Comparison of ENCODE assay signal across 17 cellular contexts in the genomic region with DNA sequence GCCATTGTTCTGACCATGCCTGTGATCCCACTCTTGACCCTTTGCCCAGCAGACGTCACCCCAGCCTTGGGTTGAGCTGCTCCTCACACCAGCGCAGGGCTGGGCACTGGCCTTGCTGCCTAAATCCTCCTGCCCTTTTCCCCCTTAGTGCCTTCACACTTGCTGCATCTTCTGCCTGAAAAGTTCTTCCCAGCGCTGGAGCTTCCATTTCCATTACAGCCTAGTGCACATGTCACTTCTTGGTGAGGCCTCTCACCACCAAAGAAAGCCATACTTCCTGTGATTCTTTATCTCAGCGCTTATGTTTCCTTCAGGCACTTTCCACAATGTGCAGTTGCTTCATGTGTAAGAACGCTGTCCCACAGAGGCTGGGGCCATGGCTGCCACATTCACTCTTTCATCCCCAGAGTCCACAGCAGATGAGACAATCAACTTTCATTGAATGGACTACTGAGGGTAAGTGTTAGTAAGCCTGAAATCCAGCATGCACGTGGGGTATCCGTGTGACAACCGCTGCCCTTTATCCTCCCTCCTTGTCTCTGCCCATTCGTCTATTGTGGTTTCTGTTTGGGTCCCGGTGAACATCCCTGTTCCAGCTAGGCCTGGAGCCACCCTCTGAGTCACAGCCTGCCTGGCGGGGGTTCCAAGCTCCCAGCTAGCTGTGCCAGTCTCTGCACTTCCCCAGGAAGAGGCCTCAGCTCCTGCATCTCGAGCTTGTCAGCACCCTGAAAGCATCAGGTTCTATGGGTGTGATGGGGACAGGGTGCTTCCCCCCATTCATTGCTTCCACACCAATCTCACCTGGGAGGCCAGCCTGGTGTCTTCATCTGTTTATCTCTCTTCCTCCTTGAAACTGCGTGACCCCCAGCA. TPM values are rescaled to one million over a fixed set of nuclear protein-coding genes. Genes with fewer than 3 reads are reported as not detected.
DNase-seq lines count a peak whose midpoint lies in the region; ATAC-seq and TF ChIP-seq lines count a peak whose summit lies in the region.
"Had no signal": no experiment of that assay in that cellular context is flagged by ENCODE, and none has a peak within 500 bp of the region (broad histone marks: within the 10 kb centered on the region; RNA-seq: fewer than 3 reads in every experiment).

No MANE protein-coding gene starts in this region.

- H3K36me3 ChIP-seq in skeletal muscle satellite cell (ENCODE audit: insufficient read depth, low read length), result no peaks in the 10 kb centered on the region
- H3K36me3 ChIP-seq: colonic mucosa, esophagus muscularis mucosa had no signal

- H3K9me3 ChIP-seq in skeletal muscle satellite cell (replicated peaks; ENCODE audit: low read length), result no peaks in the 10 kb centered on the region
- H3K9me3 ChIP-seq: colonic mucosa, esophagus muscularis mucosa had no signal

- TF ChIP-seq CTCF in coronary artery (IDR thresholded peaks at IDR 0.05), result no peak

- peaks cover 5% of the 10 kb centered on the region for H3K4me1 ChIP-seq in skeletal muscle satellite cell (ENCODE audit: control insufficient read depth, insufficient read depth, low read length)
- H3K4me1 ChIP-seq: esophagus muscularis mucosa had no signal

- DNase-seq in GM03348 (ENCODE audit: low spot score) (peak; percentile 77), NCI-H226 (peak; percentile 6), coronary artery (ENCODE audit: low spot score) (peak; percentile 43), AG08396 (ENCODE audit: low spot score) (no peak)
- DNase-seq: colonic mucosa, COR-L47, KBM-7, NCI-H2029, NCI-H69, Right ventricle myocardium superior, small intestine had no signal

- peak overlapping the region; percentile 43 for H3K4me2 ChIP-seq in skeletal muscle satellite cell (ENCODE audit: low read length)

- ATAC-seq in GM19328 (IDR thresholded peaks at IDR 0.05; ENCODE audit: unreplicated experiment), result no peak
- ATAC-seq in HG03045 (IDR thresholded peaks at IDR 0.05; ENCODE audit: unreplicated experiment), result no peak

- H3K27ac ChIP-seq in coronary artery, result no peak overlapping the region
- H3K27ac ChIP-seq: colonic mucosa, esophagus muscularis mucosa had no signal

- H3K4me3 ChIP-seq in coronary artery (no peak overlapping the region), skeletal muscle satellite cell (ENCODE audit: low read length) (no peak overlapping the region)
- H3K4me3 ChIP-seq: colonic mucosa, esophagus muscularis mucosa, lung had no signal

- no peaks in the 10 kb centered on the region for H3K27me3 ChIP-seq in skeletal muscle satellite cell (ENCODE audit: control insufficient read depth, insufficient read depth, low read length)
- H3K27me3 ChIP-seq: colonic mucosa, esophagus muscularis mucosa had no signal

- H3K9ac ChIP-seq in skeletal muscle satellite cell (ENCODE audit: low read depth, low read length), result no peak overlapping the region

RNA-seq across cellular contexts. Expression of a gene that starts 37.4 kb away (rescaled TPM):
- under 0.01 TPM in 2 replicates for total RNA-seq in skeletal muscle satellite cell (2012; rRNA removed)
- total RNA-seq: activated CD8-positive, alpha-beta memory T cell treated with anti-CD3 and anti-CD28 coated beads for 36 hours had no signal
